9 cellular contexts compared by ENCODE assay signal in genomic region chr6:19839237-19839546, GRCh38. TPM values are rescaled to one million over a fixed set of nuclear protein-coding genes. Genes with fewer than 3 reads are reported as not detected.
DNase-seq lines count a peak whose midpoint lies in the region; ATAC-seq, FAIRE-seq and TF ChIP-seq lines count a peak whose summit lies in the region.
"Had no signal": no experiment of that assay in that cellular context is flagged by ENCODE, and none has a peak within 500 bp of the region (broad histone marks: within the 10 kb centered on the region; RNA-seq: fewer than 3 reads in every experiment).

No MANE protein-coding gene starts in this region.

- no peak for ATAC-seq in right cardiac atrium
- ATAC-seq in pancreas: no peak
- no peak for ATAC-seq in GM21723 (IDR thresholded peaks at IDR 0.05; ENCODE audit: unreplicated experiment)
- no peak for ATAC-seq in left lobe of liver

- no peaks in the 10 kb centered on the region for H3K36me3 ChIP-seq in BLaER1
- H3K36me3 ChIP-seq in SJCRH30: no peaks in the 10 kb centered on the region
- H3K36me3 ChIP-seq in pancreas: no peaks in the 10 kb centered on the region

- TF ChIP-seq CTCF in pancreas (IDR thresholded peaks at IDR 0.05): no peak

- intact Hi-C loops in right cardiac atrium (cut with DNase I) (no loop called here), pancreas (cut with DNase I) (no loop called here)

- peak overlapping the region; percentile 79 for H3K9ac ChIP-seq in BLaER1

- H3K4me1 ChIP-seq in BLaER1: peaks cover 57% of the 10 kb centered on the region
- no peaks in the 10 kb centered on the region for H3K4me1 ChIP-seq in SJCRH30
- H3K4me1 ChIP-seq in right cardiac atrium (ENCODE audit: control insufficient read depth, insufficient read depth, low read length): no peaks in the 10 kb centered on the region
- peaks cover 0 to 3% (median 0%) of the 10 kb centered on the region in 3 donors for H3K4me1 ChIP-seq in pancreas

- FAIRE-seq in pancreas (lab: Jason Lieb, UNC): no peak

- DNase-seq in SJCRH30: no peak
- no peak for DNase-seq in right cardiac atrium
- no peak for DNase-seq in pancreas
- DNase-seq in activated CD4-positive, CD25-positive, alpha-beta regulatory T cell (lab: John Stamatoyannopoulos, UW): no peak
- no peak for DNase-seq in H4 (ENCODE audit: low spot score)
- DNase-seq in left lobe of liver (ENCODE audit: low spot score): no peak

- H3K9me3 ChIP-seq in BLaER1 (peaks cover 8% of the 10 kb centered on the region), SJCRH30 (replicated peaks) (no peaks in the 10 kb centered on the region), right cardiac atrium (ENCODE audit: control insufficient read depth, low read length) (no peaks in the 10 kb centered on the region), pancreas (no peaks in the 10 kb centered on the region)

- WGBS in right cardiac atrium: 11% methylated on average over 7 of the region's 7 CpGs
- WGBS in pancreas, 2 donors: 3 to 12% methylated on average over 7 of the region's 7 CpGs

- H3K27ac ChIP-seq in BLaER1 (peak overlapping the region; percentile 84), SJCRH30 (no peak overlapping the region; the same call in 1 of the 2 replicates), right cardiac atrium (ENCODE audit: low read length) (peak overlapping the region; percentile 92), pancreas (peak overlapping the region in 3 of 4 donors; percentile 68 to 85 (median 73))

- peaks cover 4% of the 10 kb centered on the region; the same call in 1 of the 2 replicates for H3K27me3 ChIP-seq in BLaER1
- H3K27me3 ChIP-seq in SJCRH30: no peaks in the 10 kb centered on the region
- no peaks in the 10 kb centered on the region for H3K27me3 ChIP-seq in right cardiac atrium (ENCODE audit: control insufficient read depth, insufficient read depth)
- peaks cover 0 to 6% (median 0%) of the 10 kb centered on the region in 4 donors for H3K27me3 ChIP-seq in pancreas

- peak overlapping the region; percentile 70 for H3K4me3 ChIP-seq in BLaER1
- H3K4me3 ChIP-seq in SJCRH30: peak overlapping the region; percentile 57
- H3K4me3 ChIP-seq in right cardiac atrium (ENCODE audit: low read length): peak overlapping the region; percentile 82
- H3K4me3 ChIP-seq in pancreas: peak overlapping the region; percentile 46 to 72 (median 60)

- H3K4me2 ChIP-seq in BLaER1: peak overlapping the region; percentile 85

- H4K20me1 ChIP-seq in BLaER1: no peaks in the 10 kb centered on the region

RNA-seq across cellular contexts. Expression of gene ID4, which starts 2.0 kb away (rescaled TPM):
- 0.66 and 1.2 TPM in 2 replicates for total RNA-seq in SJCRH30 (2014; rRNA removed; shearing (Covaris generic))
- total RNA-seq in right cardiac atrium: 10 to 100 TPM; 32.3 to 74.5 (median 36.8) TPM
- polyA plus RNA-seq in right cardiac atrium: 57.3 TPM
- 10 to 100 TPM; 11.8 to 23.0 (median 18.6) TPM for total RNA-seq in pancreas
- 10 to 100 TPM; 12.4 to 15.7 TPM for polyA plus RNA-seq in pancreas
- total RNA-seq in H4 (2014; rRNA removed; shearing (Covaris generic)): 4.3 and 5.5 TPM in 2 replicates
- total RNA-seq in left lobe of liver: 0.70 TPM
- total RNA-seq: activated CD8-positive, alpha-beta memory T cell treated with anti-CD3 and anti-CD28 coated beads for 36 hours had no signal
